In genomic region chr2:159797468-159798375, GRCh38 we compare ENCODE assay signal across 8 cellular contexts. TPM values are rescaled to one million over a fixed set of nuclear protein-coding genes. Genes with fewer than 3 reads are reported as not detected.
DNase-seq lines count a peak whose midpoint lies in the region; ATAC-seq, FAIRE-seq and TF ChIP-seq lines count a peak whose summit lies in the region.

TSS of gene CD302 (minus strand) at chr2:159798208. CDS start at chr2:159798198, 10 bp downstream.

- TF ChIP-seq POLR2A in A549 (IDR thresholded peaks at IDR 0.05; ENCODE audit: low read length): peak; percentile 25; the same call in 1 of the 2 replicates
- peak; percentile 46 for TF ChIP-seq POLR2A in GM15510 (IDR thresholded peaks at IDR 0.05; ENCODE audit: borderline replicate concordance, extremely low read depth, insufficient read length)
- peak in 1 of 2 donors; percentile 47 for TF ChIP-seq POLR2A in adrenal gland (IDR thresholded peaks at IDR 0.05)

- no peak for TF ChIP-seq RAD21 in A549 (conservative IDR thresholded peaks at IDR 0.05 in 1 of 2, IDR thresholded peaks at IDR 0.05 in 1 of 2)

- no peak for TF ChIP-seq EP300 in A549 (IDR thresholded peaks at IDR 0.05)

- H3K9me3 ChIP-seq in A549 (no peaks in the 10 kb centered on the region), RWPE2 (ENCODE audit: severe bottlenecking) (no peaks in the 10 kb centered on the region), adrenal gland (replicated peaks in 1 of 3) (no peaks in the 10 kb centered on the region)

- POLR2A ChIA-PET in A549 (lab: Yijun Ruan, JAX): no interaction called here

- DNase-seq in A549 (ENCODE audit: low read depth in 1 of 2, low spot score in 1 of 2) (peak; percentile 42 to 43), RWPE2 (ENCODE audit: low spot score) (peak; percentile 64), adrenal gland (peak; percentile 57 to 80 (median 68)), left ventricle myocardium superior (peak; percentile 89), posterior vena cava (ENCODE audit: low spot score) (peak; percentile 94), RCC 7860 (ENCODE audit: low spot score) (no peak)

- peak within 1 kb of the TSS; percentile 96 for H3K4me2 ChIP-seq in A549

- intact Hi-C loops in adrenal gland (cut with DNase I): no loop called here
- intact Hi-C loops in left ventricle myocardium superior (cut with micrococcal nuclease): no loop called here
- intact Hi-C loops in posterior vena cava (cut with DNase I): no loop called here

- peak within 1 kb of the TSS; percentile 70 to 82 for H3K27ac ChIP-seq in A549
- H3K27ac ChIP-seq in RWPE2 (ENCODE audit: poor library complexity, severe bottlenecking): no peak within 1 kb of the TSS
- H3K27ac ChIP-seq in adrenal gland: peak within 1 kb of the TSS in 4 of 5 donors; percentile 82 to 87 (median 87)

- no peaks in the 10 kb centered on the region for H3K27me3 ChIP-seq in RWPE2 (ENCODE audit: insufficient read depth, poor library complexity, severe bottlenecking)
- H3K27me3 ChIP-seq in adrenal gland: no peaks in the 10 kb centered on the region

- H3K4me3 ChIP-seq in A549: peak within 1 kb of the TSS; percentile 81
- peak within 1 kb of the TSS; percentile 58 for H3K4me3 ChIP-seq in RWPE2 (ENCODE audit: severe bottlenecking)
- peak within 1 kb of the TSS; percentile 52 to 67 (median 58) for H3K4me3 ChIP-seq in adrenal gland

- no peaks in the 10 kb centered on the region for H3K36me3 ChIP-seq in RWPE2 (ENCODE audit: low read depth)
- H3K36me3 ChIP-seq in adrenal gland (replicated peaks in 1 of 2): no peaks in the 10 kb centered on the region

- TF ChIP-seq CTCF in A549 (IDR thresholded peaks at IDR 0.05): no peak
- TF ChIP-seq CTCF in RWPE2 (IDR thresholded peaks at IDR 0.05; ENCODE audit: poor library complexity, severe bottlenecking): no peak
- no peak for TF ChIP-seq CTCF in adrenal gland (IDR thresholded peaks at IDR 0.05)

- FAIRE-seq in A549 (lab: Jason Lieb, UNC): no peak
- FAIRE-seq in RCC 7860 (lab: Jason Lieb, UNC): no peak

- WGBS in A549 (ENCODE audit: missing lambda C conversion rate): 3% methylated on average over 21 of the region's 83 CpGs
- 1 to 6% (median 1%) methylated on average over 17 to 83 of the region's 83 CpGs for WGBS in adrenal gland, 4 donors

- CTCF ChIA-PET in A549 (lab: Yijun Ruan, JAX): interaction anchor here (0.6 to 2.2 kb wide), 2 partner anchors 10 to 885 kb away, joined by 3 to 14 read pairs; no protein-coding TSS in a partner anchor

- H3K4me1 ChIP-seq in A549 (peaks cover 7% of the 10 kb centered on the region; the same call in 2 of the 3 replicates), RWPE2 (ENCODE audit: insufficient read depth, poor library complexity, severe bottlenecking) (no peaks in the 10 kb centered on the region), adrenal gland (replicated peaks in 1 of 2) (peaks cover 9 to 14% of the 10 kb centered on the region in 2 donors)

- ATAC-seq in A549 (peak; percentile 82 to 95), HG02970 (IDR thresholded peaks at IDR 0.05; ENCODE audit: low FRiP score, unreplicated experiment) (peak; percentile 46), RWPE2 (ENCODE audit: low read depth) (peak; percentile 85), left ventricle myocardium superior (peak; percentile 92)

TF ChIP-seq in A549, 52 proteins besides CTCF, POLR2A, EP300 and RAD21:
- TF ChIP-seq HOXA7 (CRISPR knock-in tag; IDR thresholded peaks at IDR 0.05) (no peak), FOSL2 (IDR thresholded peaks at IDR 0.05) (no peak), FOSL2 (CRISPR knock-in tag; IDR thresholded peaks at IDR 0.05) (no peak), CEBPB (IDR thresholded peaks at IDR 0.05) (0 out of 4 replicates have a peak, but pooled peaks of 1 of the 2 experiments have one; percentile 8), EHMT2 (IDR thresholded peaks at IDR 0.05; ENCODE audit: low read depth) (no peak), FOSB (CRISPR knock-in tag; IDR thresholded peaks at IDR 0.05) (no peak), RNF2 (IDR thresholded peaks at IDR 0.05; ENCODE audit: borderline replicate concordance, low read depth) (peak; percentile 95; the same call in 1 of the 2 replicates), CHD4 (IDR thresholded peaks at IDR 0.05; ENCODE audit: borderline replicate concordance) (no peak), TFCP2L1 (CRISPR knock-in tag; IDR thresholded peaks at IDR 0.05) (no peak), JUN (IDR thresholded peaks at IDR 0.05) (0 out of 5 replicates have a peak, but pooled peaks of 1 of the 2 experiments have one; percentile 21), PHF8 (IDR thresholded peaks at IDR 0.05; ENCODE audit: borderline replicate concordance, low read depth) (peak; percentile 63), NFE2L2 (conservative IDR thresholded peaks at IDR 0.05; ENCODE audit: low read length) (no peak), HOXB5 (CRISPR knock-in tag; IDR thresholded peaks at IDR 0.05) (0 out of 2 replicates have a peak, but pooled peaks have one; percentile 30), ESRRA (IDR thresholded peaks at IDR 0.05; ENCODE audit: borderline replicate concordance, low read length) (no peak), MAZ (IDR thresholded peaks at IDR 0.05; ENCODE audit: borderline replicate concordance, low read depth, low read length) (no peak), MAX (IDR thresholded peaks at IDR 0.05) (peak; percentile 73)
- TF ChIP-seq, protein P1, sequence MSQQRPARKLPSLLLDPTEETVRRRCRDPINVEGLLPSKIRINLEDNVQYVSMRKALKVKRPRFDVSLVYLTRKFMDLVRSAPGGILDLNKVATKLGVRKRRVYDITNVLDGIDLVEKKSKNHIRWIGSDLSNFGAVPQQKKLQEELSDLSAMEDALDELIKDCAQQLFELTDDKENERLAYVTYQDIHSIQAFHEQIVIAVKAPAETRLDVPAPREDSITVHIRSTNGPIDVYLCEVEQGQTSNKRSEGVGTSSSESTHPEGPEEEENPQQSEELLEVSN (IDR thresholded peaks at IDR 0.05; ENCODE audit: borderline replicate concordance, low read depth): peak; percentile 69
- TF ChIP-seq, protein P2, sequence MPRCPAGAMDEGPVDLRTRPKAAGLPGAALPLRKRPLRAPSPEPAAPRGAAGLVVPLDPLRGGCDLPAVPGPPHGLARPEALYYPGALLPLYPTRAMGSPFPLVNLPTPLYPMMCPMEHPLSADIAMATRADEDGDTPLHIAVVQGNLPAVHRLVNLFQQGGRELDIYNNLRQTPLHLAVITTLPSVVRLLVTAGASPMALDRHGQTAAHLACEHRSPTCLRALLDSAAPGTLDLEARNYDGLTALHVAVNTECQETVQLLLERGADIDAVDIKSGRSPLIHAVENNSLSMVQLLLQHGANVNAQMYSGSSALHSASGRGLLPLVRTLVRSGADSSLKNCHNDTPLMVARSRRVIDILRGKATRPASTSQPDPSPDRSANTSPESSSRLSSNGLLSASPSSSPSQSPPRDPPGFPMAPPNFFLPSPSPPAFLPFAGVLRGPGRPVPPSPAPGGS (IDR thresholded peaks at IDR 0.05): no peak

RNA-seq across cellular contexts. Expression of gene CD302, which starts in this region (rescaled TPM):
- polyA plus RNA-seq in A549 (2011; rRNA removed) (8.4 and 8.7 TPM in 2 replicates), A549 (2017; fragmentation: RNase III; extraction: RNeasy Plus Mini Kit Qiagen cat#74134 plus additional on column Dnase treatment) (2.4 to 2.9 TPM (median 2.5 TPM) in 3 replicates), adrenal gland (10 to 100 TPM; 18.5 to 44.1 (median 20.5) TPM)
- 1.3 and 1.5 TPM in 2 replicates for polyA plus RNA-seq in A549 (2012; cell fraction: cytosol; rRNA removed)
- 0.42 and 0.58 TPM in 2 replicates for polyA plus RNA-seq in A549 (2012; cell fraction: nucleus; rRNA removed)
- 2.0 and 2.5 TPM in 2 replicates for polyA minus RNA-seq in A549 (2011; rRNA and poly(A)+ RNA removed)
- total RNA-seq in adrenal gland (100 to 1,000 TPM in 1 of 8 donors, 10 to 100 TPM in 7; 31.4 to 118 (median 45.4) TPM), left ventricle myocardium superior (19.9 TPM), posterior vena cava (10 to 100 TPM; 52.4 to 65.2 TPM)
